In genomic region chr4:185582651-185583400, GRCh38 we compare ENCODE assay signal across 21 cellular contexts. TPM values are rescaled to one million over a fixed set of nuclear protein-coding genes. Genes with fewer than 3 reads are reported as not detected.
A peak's percentile ranks its signal among the peaks of the same experiment; 100 is the strongest.
DNase-seq lines count a peak whose midpoint lies in the region; ATAC-seq, FAIRE-seq and TF ChIP-seq lines count a peak whose summit lies in the region.
"Had no signal": no experiment of that assay in that cellular context is flagged by ENCODE, and none has a peak within 500 bp of the region (broad histone marks: within the 10 kb centered on the region; RNA-seq: fewer than 3 reads in every experiment).

No MANE protein-coding gene starts in this region.

- TF ChIP-seq RAD21 in HepG2 (CRISPR knock-in tag; IDR thresholded peaks at IDR 0.05) (no peak), neural cell (conservative IDR thresholded peaks at IDR 0.05) (no peak)

- no peaks in the 10 kb centered on the region for H3K9me2 ChIP-seq in neural cell (ENCODE audit: insufficient read depth, low read length)

- no peaks in the 10 kb centered on the region for H3K9me3 ChIP-seq in right lobe of liver
- H3K9me3 ChIP-seq in HepG2 (ENCODE audit: low read length) = no peaks in the 10 kb centered on the region
- no peaks in the 10 kb centered on the region for H3K9me3 ChIP-seq in heart left ventricle
- H3K9me3 ChIP-seq in neural cell (ENCODE audit: low read length) = no peaks in the 10 kb centered on the region
- H3K9me3 ChIP-seq: Caco-2 had no signal

- H2AFZ ChIP-seq in HepG2 (ENCODE audit: low read length) (no peak overlapping the region), neural cell (ENCODE audit: low read depth, low read length) (no peak overlapping the region)
- H2AFZ ChIP-seq: PC-9 had no signal

- DNase-seq in right lobe of liver (no peak), HepG2 (ENCODE audit: low spot score) (no peak), heart left ventricle (peak in 1 of 5 donors; percentile 44), COLO668 (lab: John Stamatoyannopoulos, UW; ENCODE audit: unreplicated experiment) (no peak), NCI-H1436 (lab: John Stamatoyannopoulos, UW) (no peak)
- DNase-seq: Caco-2, DMS53, NCI-H1048, NCI-H1694 treated with DMSO at 0.1 percent for 48 hours, NCI-H446, NCI-H748 treated with DMSO at 0.1 percent for 48 hours, PC-9 had no signal

- H3K27ac ChIP-seq in right lobe of liver (no peak overlapping the region), HepG2 (ENCODE audit: extremely low read length, insufficient read depth, low read length) (no peak overlapping the region), heart left ventricle (peak overlapping the region in 9 of 12 donors; percentile 2 to 70 (median 41)), neural cell (ENCODE audit: low read length) (no peak overlapping the region)
- H3K27ac ChIP-seq: C4-2B, PC-9 had no signal

- no peaks in the 10 kb centered on the region for H3K27me3 ChIP-seq in right lobe of liver
- H3K27me3 ChIP-seq in HepG2 (ENCODE audit: control insufficient read depth in 1 of 2, insufficient read depth in 2 of 2, low read length in 2 of 2) = peaks cover 0 to 6% of the 10 kb centered on the region in 2 experiments; a peak in 1 of 5 replicates
- H3K27me3 ChIP-seq in heart left ventricle = peaks cover 0 to 5% (median 0%) of the 10 kb centered on the region in 9 donors
- no peaks in the 10 kb centered on the region for H3K27me3 ChIP-seq in neural cell (ENCODE audit: insufficient read depth, low read depth, low read length)

- intact Hi-C loops in right lobe of liver (cut with DNase I) (no loop called here), HepG2 (cut with micrococcal nuclease; ENCODE audit: unreplicated experiment) (no loop called here), heart left ventricle (cut with DNase I) (loop anchor here in 2 of 10 donors (5.0 kb wide), 1 partner anchor 111 kb away; the partner anchor contains the start of gene CCDC110 (in 2 of the 2))

- no peak for FAIRE-seq in HepG2 (lab: Jason Lieb, UNC)
- FAIRE-seq: A204.1, GM18507, GM19239 had no signal

- H3K4me3 ChIP-seq in right lobe of liver (no peak overlapping the region), HepG2 (replicated peaks in 1 of 3; ENCODE audit: insufficient read depth in 1 of 3, low read depth in 2 of 3, low read length in 3 of 3) (no peak overlapping the region), heart left ventricle (no peak overlapping the region), neural cell (ENCODE audit: low read length) (peak overlapping the region; percentile 10)
- H3K4me3 ChIP-seq: PC-9 had no signal

- in situ Hi-C loops in HepG2 (cut with HindIII; ENCODE audit: extremely low pct_ligation_motif_present, low pct_unique_long_range_greater_than_20kb) = no loop called here

- H4K20me1 ChIP-seq in HepG2 (ENCODE audit: insufficient read depth, low read length) (no peaks in the 10 kb centered on the region), neural cell (ENCODE audit: insufficient read depth) (no peaks in the 10 kb centered on the region)

- no peaks in the 10 kb centered on the region for H3F3A ChIP-seq in neural cell (ENCODE audit: insufficient read depth, low read length, poor library complexity, severe bottlenecking)

- no peak for TF ChIP-seq EP300 in HepG2 (IDR thresholded peaks at IDR 0.05; ENCODE audit: low read depth in 2 of 2, low read length in 2 of 2)
- TF ChIP-seq EP300 in HepG2 (CRISPR knock-in tag; IDR thresholded peaks at IDR 0.05; ENCODE audit: borderline replicate concordance) = no peak
- TF ChIP-seq EP300 in neural cell (conservative IDR thresholded peaks at IDR 0.05; ENCODE audit: poor library complexity, severe bottlenecking) = peak; percentile 87

- no TSS peak for BruUV-seq in HepG2 (replicated peaks; lab: Mats Ljungman, UMichigan)

- no peaks in the 10 kb centered on the region for H3K79me2 ChIP-seq in HepG2 (ENCODE audit: insufficient read depth, low read length)
- H3K79me2 ChIP-seq in neural cell (replicated peaks; ENCODE audit: insufficient read depth, low read length) = no peaks in the 10 kb centered on the region

- H3K4me1 ChIP-seq in right lobe of liver = no peaks in the 10 kb centered on the region
- H3K4me1 ChIP-seq in HepG2 (ENCODE audit: insufficient read depth, low read length) = no peaks in the 10 kb centered on the region
- H3K4me1 ChIP-seq in heart left ventricle = peaks cover 0 to 5% (median 0%) of the 10 kb centered on the region in 12 donors
- H3K4me1 ChIP-seq: Caco-2 had no signal

- TF ChIP-seq POLR2A in right lobe of liver (IDR thresholded peaks at IDR 0.05) (no peak), HepG2 (IDR thresholded peaks at IDR 0.05; ENCODE audit: insufficient read depth in 1 of 2, low read depth in 2 of 2, low read length in 2 of 2) (no peak), heart left ventricle (IDR thresholded peaks at IDR 0.05) (no peak)

- POLR2A ChIA-PET in HepG2 (lab: Yijun Ruan, JAX) = no interaction called here

- WGBS in right lobe of liver (ENCODE audit: insufficient coverage, low coverage, low lambda C conversion rate, missing lambda C conversion rate) = 60% methylated on average over 5 of the region's 7 CpGs
- 82% methylated on average over 7 of the region's 7 CpGs for WGBS in HepG2 (ENCODE audit: low lambda C conversion rate)
- 56 to 58% (median 58%) methylated on average over 7 of the region's 7 CpGs for whole genome bisulfite sequencing in heart left ventricle, 4 donors

- H3K36me3 ChIP-seq in right lobe of liver (no peaks in the 10 kb centered on the region), HepG2 (replicated peaks in 1 of 2; ENCODE audit: control insufficient read depth in 1 of 2, insufficient read depth in 2 of 2, low read length in 2 of 2) (peaks cover 2 to 10% of the 10 kb centered on the region in 2 experiments; a peak in 3 of 5 replicates), heart left ventricle (peaks cover 0 to 26% (median 9%) of the 10 kb centered on the region in 9 donors), neural cell (ENCODE audit: insufficient read depth, low read length) (no peaks in the 10 kb centered on the region)

- peak; percentile 16 to 43 (median 37) for ATAC-seq in right lobe of liver
- no peak for ATAC-seq in HepG2
- peak; percentile 48 to 75 (median 59) for ATAC-seq in heart left ventricle
- ATAC-seq in HG03039 (IDR thresholded peaks at IDR 0.05; ENCODE audit: unreplicated experiment) = no peak
- no peak for ATAC-seq in HG02798 (IDR thresholded peaks at IDR 0.05; ENCODE audit: poor library complexity, unreplicated experiment)
- ATAC-seq: HCT116 had no signal

- TF ChIP-seq CTCF in right lobe of liver (IDR thresholded peaks at IDR 0.05) (no peak), HepG2 (CRISPR knock-in tag; IDR thresholded peaks at IDR 0.05) (no peak), heart left ventricle (IDR thresholded peaks at IDR 0.05) (no peak), neural cell (IDR thresholded peaks at IDR 0.05; ENCODE audit: poor library complexity, severe bottlenecking) (no peak)

- H3K4me2 ChIP-seq in HepG2 (ENCODE audit: low read depth, low read length) = no peak overlapping the region
- H3K4me2 ChIP-seq in neural cell (ENCODE audit: low read length) = no peak overlapping the region
- H3K4me2 ChIP-seq: PC-9 had no signal

- CTCF ChIA-PET in HepG2 (lab: Yijun Ruan, JAX; ENCODE audit: low intra/inter-chr PET ratio, low total read pairs) = no interaction called here

- H3K9ac ChIP-seq in HepG2 (ENCODE audit: insufficient read depth, low read depth, low read length) (no peak overlapping the region), neural cell (ENCODE audit: low read length) (no peak overlapping the region)

TF ChIP-seq in HepG2, 621 proteins besides CTCF, POLR2A, EP300 and RAD21:
- no peak for TF ChIP-seq ZNF317 (CRISPR knock-in tag; IDR thresholded peaks at IDR 0.05)
- no peak for TF ChIP-seq KLF13 (CRISPR knock-in tag; IDR thresholded peaks at IDR 0.05)
- no peak for TF ChIP-seq ISX (CRISPR knock-in tag; conservative IDR thresholded peaks at IDR 0.05)
- no peak for TF ChIP-seq NFYB (CRISPR knock-in tag; IDR thresholded peaks at IDR 0.05)

TF ChIP-seq in neural cell, 6 proteins besides CTCF, POLR2A, EP300 and RAD21 (continues in another document):
- TF ChIP-seq POLR2AphosphoS5 (IDR thresholded peaks at IDR 0.05) (peak; percentile 60), EZH2 (IDR thresholded peaks at IDR 0.05; ENCODE audit: borderline replicate concordance, insufficient read depth, low read length, poor library complexity, severe bottlenecking) (no peak), TAF1 (IDR thresholded peaks at IDR 0.05; ENCODE audit: low read depth) (no peak)

RNA-seq across cellular contexts. Expression of gene PDLIM3, which starts 47.5 kb away (rescaled TPM):
- total RNA-seq in right lobe of liver = 10 to 100 TPM in 2 of 6 experiments, 1 to 10 TPM in 4; 1.8 to 23.7 (median 6.1) TPM
- 5.9 and 6.3 TPM in 2 replicates for total RNA-seq in HepG2 (2016; rRNA removed; fragmentation: Illumina TruSeq; extraction: Trizol)
- 2.5 and 3.1 TPM in 2 replicates for total RNA-seq in HepG2 (2016; cell fraction: cytosol; rRNA removed; fragmentation: Illumina TruSeq; extraction: Trizol; ENCODE audit: low read depth)
- 6.4 and 8.1 TPM in 2 replicates for total RNA-seq in HepG2 (2016; cell fraction: insoluble cytoplasmic fraction; rRNA removed; fragmentation: Illumina TruSeq; extraction: Trizol)
- total RNA-seq in HepG2 (2016; cell fraction: membrane; rRNA removed; fragmentation: Illumina TruSeq; extraction: Trizol) = 5.3 TPM in 2 replicates
- 5.3 and 5.9 TPM in 2 replicates for total RNA-seq in HepG2 (2016; cell fraction: nucleus; rRNA removed; fragmentation: Illumina TruSeq; extraction: Trizol)
- 14.0 and 14.8 TPM in 2 replicates for polyA plus RNA-seq in HepG2 (2011; rRNA removed)
- 14.0 and 16.0 TPM in 2 replicates for polyA plus RNA-seq in HepG2 (2011; cell fraction: cytosol; rRNA removed)
- polyA plus RNA-seq in HepG2 (2011; cell fraction: nucleus; rRNA removed) = 10.4 and 14.3 TPM in 2 replicates
- 3.0 and 13.6 TPM in 2 replicates for polyA plus RNA-seq in HepG2 (2012)
- 3.0 and 3.2 TPM in 2 replicates for polyA plus RNA-seq in HepG2 (2016; cell fraction: cytosol; fragmentation: Illumina TruSeq; extraction: Trizol; ENCODE audit: low read depth)
- polyA plus RNA-seq in HepG2 (2016; cell fraction: insoluble cytoplasmic fraction; fragmentation: Illumina TruSeq; extraction: Trizol; ENCODE audit: low read depth) = 7.6 and 8.1 TPM in 2 replicates
- 3.8 and 4.4 TPM in 2 replicates for polyA plus RNA-seq in HepG2 (2016; cell fraction: membrane; fragmentation: Illumina TruSeq; extraction: Trizol; ENCODE audit: low read depth)
- 4.3 and 4.8 TPM in 2 replicates for polyA plus RNA-seq in HepG2 (2016; cell fraction: nucleus; fragmentation: Illumina TruSeq; extraction: Trizol; ENCODE audit: insufficient read depth, low read depth)
- 6.4 and 20.2 TPM in 2 replicates for polyA minus RNA-seq in HepG2 (2011; rRNA and poly(A)+ RNA removed; ENCODE audit: low replicate concordance)
- polyA minus RNA-seq in HepG2 (2011; cell fraction: cytosol; rRNA and poly(A)+ RNA removed) = 8.4 and 8.7 TPM in 2 replicates
- 17.7 and 18.2 TPM in 2 replicates for polyA minus RNA-seq in HepG2 (2011; cell fraction: nucleus; rRNA and poly(A)+ RNA removed)
- total RNA-seq in heart left ventricle = 1,000 to 10,000 TPM in 1 of 9 donors, 100 to 1,000 TPM in 8; 111 to 1,156 (median 246) TPM
- 100 to 1,000 TPM; 187 to 367 TPM for polyA plus RNA-seq in heart left ventricle
- polyA plus RNA-seq in neural cell = 1.8 and 2.2 TPM in 2 replicates
- polyA minus RNA-seq in neural cell = 0.81 and 1.5 TPM in 2 replicates
- total RNA-seq: HT-29 had no signal

Comparison
In these comparisons a context has a peak if more than half of its experiments do, and no peak if none do; other contexts are left out.
1. ATAC-seq: peak in right lobe of liver (4 of 4) and heart left ventricle (4 of 4); none in HepG2 (single experiment), HG03039 (single experiment) and HG02798 (single experiment).
2. H3K27ac ChIP-seq: peak in heart left ventricle (9 of 12); none in right lobe of liver (0 of 3), HepG2 (single experiment) and neural cell (single experiment).
3. RNA of gene PDLIM3, which starts 47.5 kb away (total RNA-seq): 111 to 1,156 TPM in heart left ventricle; 1.8 to 23.7 TPM in right lobe of liver and 2.5 to 8.1 TPM in HepG2; every median in the first group is over 4 times any median in the second.